Comparison of ENCODE assay signal across 14 cellular contexts in genomic region chr3:177836671-177837070, GRCh38.
DNase-seq lines count a peak whose midpoint lies in the region; ATAC-seq, FAIRE-seq and TF ChIP-seq lines count a peak whose summit lies in the region.
"Had no signal": no experiment of that assay in that cellular context is flagged by ENCODE, and none has a peak within 500 bp of the region (broad histone marks: within the 10 kb centered on the region; RNA-seq: fewer than 3 reads in every experiment).

No MANE protein-coding gene starts in this region.

- H3K27ac ChIP-seq in pancreas: peak overlapping the region in 2 of 4 donors; percentile 3 to 6
- H3K27ac ChIP-seq in substantia nigra (ENCODE audit: low read depth, low read length, poor library complexity, severe bottlenecking): no peak overlapping the region

- ATAC-seq in esophagus mucosa (peak; percentile 63), pancreas (peak in 3 of 4 donors; percentile 43 to 65 (median 61)), GM21528 (IDR thresholded peaks at IDR 0.05; ENCODE audit: low FRiP score, unreplicated experiment) (no peak), HG03342 (IDR thresholded peaks at IDR 0.05; ENCODE audit: unreplicated experiment) (no peak), GM21526 (IDR thresholded peaks at IDR 0.05; ENCODE audit: low FRiP score, unreplicated experiment) (no peak)

- H3K36me3 ChIP-seq in pancreas: no peaks in the 10 kb centered on the region
- H3K36me3 ChIP-seq: upper lobe of left lung had no signal

- WGBS in pancreas, 2 donors: 36 to 41% methylated on average over 5 of the region's 5 CpGs

- peaks cover 0 to 12% (median 6%) of the 10 kb centered on the region in 3 donors for H3K4me1 ChIP-seq in pancreas

- DNase-seq in KBM-7 (peak; percentile 47), NCI-H69 (lab: John Stamatoyannopoulos, UW) (peak; percentile 62), pancreas (no peak), substantia nigra (lab: John Stamatoyannopoulos, UW) (no peak)
- DNase-seq: activated T-cell treated with anti-CD3 and anti-CD28 coated beads, Interleukin-2, amount 50 U/mL, for 72 hours; CD4-positive, alpha-beta T cell; naive B cell; stimulated activated CD4-positive, alpha-beta T cell treated with anti-CD3 and anti-CD28 coated beads, Interleukin-4, amount 100 ng/mL, for 24 hours; upper lobe of left lung had no signal

- H3K9me3 ChIP-seq in pancreas: no peaks in the 10 kb centered on the region
- H3K9me3 ChIP-seq: upper lobe of left lung had no signal

- TF ChIP-seq CTCF in pancreas (IDR thresholded peaks at IDR 0.05): no peak

- H3K4me3 ChIP-seq in pancreas: no peak overlapping the region
- H3K4me3 ChIP-seq: upper lobe of left lung had no signal

- FAIRE-seq in pancreas (lab: Jason Lieb, UNC): no peak
- FAIRE-seq: colon had no signal

- H3K27me3 ChIP-seq in pancreas: no peaks in the 10 kb centered on the region
- H3K27me3 ChIP-seq: upper lobe of left lung had no signal

- intact Hi-C loops in pancreas (cut with DNase I): no loop called here

- in situ Hi-C loops in KBM-7 (cut with MboI; ENCODE audit: low pct_unique_long_range_greater_than_20kb, low sequenced_read_pairs): no loop called here

Comparison
In these comparisons a context has a peak if more than half of its experiments do, and no peak if none do; other contexts are left out.
1. DNase-seq: peak in KBM-7 (single experiment) and NCI-H69 (single experiment); none in pancreas (0 of 6) and substantia nigra (0 of 49).
2. ATAC-seq: peak in esophagus mucosa (single experiment) and pancreas (3 of 4); none in GM21528 (single experiment), HG03342 (single experiment) and GM21526 (single experiment).